In the genomic region with DNA sequence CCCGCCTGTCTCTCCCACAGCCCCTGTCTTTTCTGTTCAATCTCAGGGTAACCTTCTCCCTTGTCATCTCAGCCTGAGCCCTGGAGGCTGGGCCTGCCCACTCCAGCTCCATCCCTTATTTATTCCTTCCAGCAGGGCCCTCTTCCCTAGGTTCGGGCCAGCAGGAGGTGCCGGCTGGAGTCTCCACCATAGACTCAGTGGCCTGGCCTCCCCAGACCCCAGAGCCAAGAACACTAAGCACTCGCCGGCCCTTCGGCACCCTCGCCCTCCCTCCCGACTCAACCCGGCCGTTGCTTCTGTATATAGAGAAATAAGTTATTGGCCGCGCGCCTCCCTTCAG, we compare ENCODE assay signal across 9 cellular contexts. TPM values are rescaled to one million over a fixed set of nuclear protein-coding genes. Genes with fewer than 3 reads are reported as not detected.
DNase-seq lines count a peak whose midpoint lies in the region; ATAC-seq and TF ChIP-seq lines count a peak whose summit lies in the region.
"Had no signal": no experiment of that assay in that cellular context is flagged by ENCODE, and none has a peak within 500 bp of the region (broad histone marks: within the 10 kb centered on the region; RNA-seq: fewer than 3 reads in every experiment).

No MANE protein-coding gene starts in this region.

- intact Hi-C loops in activated T-helper 1 cell treated with anti-CD3 and anti-CD28 coated beads, Interleukin-12 subunit alpha, Interleukin-12 subunit beta, Interleukin-2, Interleukin-4 antibody, amounts not matched to agents 30 ng/mL and 10 ng/mL and 1 ng/mL, durations not matched to agents 14 hours and 24 hours and 36 hours (cut with micrococcal nuclease), result loop anchor here (1.0 to 5.0 kb wide), 7 partner anchors 45 to 555 kb away; partner anchors contain the start of genes B4GAT1, BANF1, BRMS1 and CCDC85B
- intact Hi-C loops in left ventricle myocardium superior (cut with micrococcal nuclease), result no loop called here

- no peaks in the 10 kb centered on the region for H3K9me3 Mint-ChIP-seq in activated T-helper 1 cell treated with anti-CD3 and anti-CD28 coated beads, Interleukin-12 subunit alpha, Interleukin-12 subunit beta, Interleukin-2, Interleukin-4 antibody, amounts not matched to agents 30 ng/mL and 10 ng/mL and 1 ng/mL, durations not matched to agents 14 hours and 24 hours and 36 hours

- H3K4me3 ChIP-seq in H7 (ENCODE audit: insufficient read depth, low read depth, low read length) (peak overlapping the region; percentile 67), skeletal muscle cell (ENCODE audit: low read depth, low read length) (peak overlapping the region; percentile 98)

- peak overlapping the region; percentile 85 for H3K27ac Mint-ChIP-seq in activated T-helper 1 cell treated with anti-CD3 and anti-CD28 coated beads, Interleukin-12 subunit alpha, Interleukin-12 subunit beta, Interleukin-2, Interleukin-4 antibody, amounts not matched to agents 30 ng/mL and 10 ng/mL and 1 ng/mL, durations not matched to agents 14 hours and 24 hours and 36 hours

- peaks cover 2% of the 10 kb centered on the region for H3K27me3 Mint-ChIP-seq in activated T-helper 1 cell treated with anti-CD3 and anti-CD28 coated beads, Interleukin-12 subunit alpha, Interleukin-12 subunit beta, Interleukin-2, Interleukin-4 antibody, amounts not matched to agents 30 ng/mL and 10 ng/mL and 1 ng/mL, durations not matched to agents 14 hours and 24 hours and 36 hours (ENCODE audit: insufficient read depth)

- H3K36me3 Mint-ChIP-seq in activated T-helper 1 cell treated with anti-CD3 and anti-CD28 coated beads, Interleukin-12 subunit alpha, Interleukin-12 subunit beta, Interleukin-2, Interleukin-4 antibody, amounts not matched to agents 30 ng/mL and 10 ng/mL and 1 ng/mL, durations not matched to agents 14 hours and 24 hours and 36 hours (ENCODE audit: low read depth), result peaks cover 25% of the 10 kb centered on the region

- H3K4me1 Mint-ChIP-seq in activated T-helper 1 cell treated with anti-CD3 and anti-CD28 coated beads, Interleukin-12 subunit alpha, Interleukin-12 subunit beta, Interleukin-2, Interleukin-4 antibody, amounts not matched to agents 30 ng/mL and 10 ng/mL and 1 ng/mL, durations not matched to agents 14 hours and 24 hours and 36 hours (ENCODE audit: low read depth), result peaks cover 35% of the 10 kb centered on the region

- H3K4me3 Mint-ChIP-seq in activated T-helper 1 cell treated with anti-CD3 and anti-CD28 coated beads, Interleukin-12 subunit alpha, Interleukin-12 subunit beta, Interleukin-2, Interleukin-4 antibody, amounts not matched to agents 30 ng/mL and 10 ng/mL and 1 ng/mL, durations not matched to agents 14 hours and 24 hours and 36 hours, result peak overlapping the region; percentile 76

- peak; percentile 1 for ATAC-seq in left ventricle myocardium superior
- ATAC-seq in omental fat pad (ENCODE audit: low FRiP score), result no peak
- ATAC-seq in HG02588 (IDR thresholded peaks at IDR 0.05; ENCODE audit: unreplicated experiment), result no peak

- no peaks in the 10 kb centered on the region for H3K27me3 ChIP-seq in H7 (ENCODE audit: control insufficient read depth, insufficient read depth, low read length)

- no peak for TF ChIP-seq CTCF in omental fat pad (IDR thresholded peaks at IDR 0.05)

- DNase-seq in H7 (no peak), left ventricle myocardium superior (no peak), skeletal muscle cell (ENCODE audit: low read depth) (no peak), H4 (ENCODE audit: low spot score) (no peak), retina (no peak), omental fat pad (ENCODE audit: low spot score) (no peak)
- DNase-seq in activated T-helper 1 cell treated with anti-CD3 and anti-CD28 coated beads, Interleukin-12 subunit alpha, Interleukin-12 subunit beta, Interleukin-2, Interleukin-4 antibody, amounts not matched to agents 30 ng/mL and 10 ng/mL and 1 ng/mL, durations not matched to agents 14 hours and 24 hours and 36 hours (ENCODE audit: low spot score), result no peak

- peaks cover 17% of the 10 kb centered on the region for H3K36me3 ChIP-seq in H7 (replicated peaks; ENCODE audit: control insufficient read depth, insufficient read depth, low read length)

RNA-seq across cellular contexts. Expression of gene RAB1B, which starts 1.4 kb away (rescaled TPM):
- 140 and 165 TPM in 2 replicates for total RNA-seq in H7 (2014; rRNA removed; shearing (Covaris generic))
- total RNA-seq in activated T-helper 1 cell treated with anti-CD3 and anti-CD28 coated beads, Interleukin-12 subunit alpha, Interleukin-12 subunit beta, Interleukin-2, Interleukin-4 antibody, amounts not matched to agents 30 ng/mL and 10 ng/mL and 1 ng/mL, durations not matched to agents 14 hours and 24 hours and 36 hours, result 123 and 124 TPM in 2 replicates
- total RNA-seq in left ventricle myocardium superior, result 123 TPM
- 98.6 and 111 TPM in 2 replicates for total RNA-seq in H4 (2014; rRNA removed; shearing (Covaris generic))
- total RNA-seq in omental fat pad, result 100 to 1,000 TPM in 1 of 4 donors, 10 to 100 TPM in 3; 74.0 to 107 (median 87.1) TPM

RNA-seq across cellular contexts. Expression of gene KLC2, which starts 9.5 kb away (rescaled TPM):
- total RNA-seq in H7 (2014; rRNA removed; shearing (Covaris generic)), result 21.5 and 28.1 TPM in 2 replicates
- total RNA-seq in activated T-helper 1 cell treated with anti-CD3 and anti-CD28 coated beads, Interleukin-12 subunit alpha, Interleukin-12 subunit beta, Interleukin-2, Interleukin-4 antibody, amounts not matched to agents 30 ng/mL and 10 ng/mL and 1 ng/mL, durations not matched to agents 14 hours and 24 hours and 36 hours, result 56.3 and 62.1 TPM in 2 replicates
- total RNA-seq in left ventricle myocardium superior, result 34.9 TPM
- 9.0 and 15.1 TPM in 2 replicates for total RNA-seq in H4 (2014; rRNA removed; shearing (Covaris generic))
- 10 to 100 TPM in 2 of 4 donors, 1 to 10 TPM in 2; 9.5 to 15.9 (median 11.9) TPM for total RNA-seq in omental fat pad

RNA-seq across cellular contexts. Expression of gene CNIH2, which starts 11.0 kb away (rescaled TPM):
- 3.5 and 12.0 TPM in 2 replicates for total RNA-seq in H7 (2014; rRNA removed; shearing (Covaris generic))
- total RNA-seq in activated T-helper 1 cell treated with anti-CD3 and anti-CD28 coated beads, Interleukin-12 subunit alpha, Interleukin-12 subunit beta, Interleukin-2, Interleukin-4 antibody, amounts not matched to agents 30 ng/mL and 10 ng/mL and 1 ng/mL, durations not matched to agents 14 hours and 24 hours and 36 hours, result 1.7 and 1.8 TPM in 2 replicates
- total RNA-seq in left ventricle myocardium superior, result not detected
- 8.4 and 10.8 TPM in 2 replicates for total RNA-seq in H4 (2014; rRNA removed; shearing (Covaris generic))
- total RNA-seq in omental fat pad, result not detected
- total RNA-seq: left cardiac atrium had no signal

RNA-seq across cellular contexts. Expression of gene YIF1A, which starts 21.9 kb away (rescaled TPM):
- 117 and 125 TPM in 2 replicates for total RNA-seq in H7 (2014; rRNA removed; shearing (Covaris generic))
- 125 and 127 TPM in 2 replicates for total RNA-seq in activated T-helper 1 cell treated with anti-CD3 and anti-CD28 coated beads, Interleukin-12 subunit alpha, Interleukin-12 subunit beta, Interleukin-2, Interleukin-4 antibody, amounts not matched to agents 30 ng/mL and 10 ng/mL and 1 ng/mL, durations not matched to agents 14 hours and 24 hours and 36 hours
- total RNA-seq in left ventricle myocardium superior (41.1 TPM), omental fat pad (100 to 1,000 TPM in 1 of 4 donors, 10 to 100 TPM in 3; 57.1 to 116 (median 63.4) TPM)
- 114 and 120 TPM in 2 replicates for total RNA-seq in H4 (2014; rRNA removed; shearing (Covaris generic))

RNA-seq across cellular contexts. Expression of gene TMEM151A, which starts 24.7 kb away (rescaled TPM):
- 0.42 and 0.85 TPM in 2 replicates for total RNA-seq in H7 (2014; rRNA removed; shearing (Covaris generic))
- not detected in 2 replicates for total RNA-seq in activated T-helper 1 cell treated with anti-CD3 and anti-CD28 coated beads, Interleukin-12 subunit alpha, Interleukin-12 subunit beta, Interleukin-2, Interleukin-4 antibody, amounts not matched to agents 30 ng/mL and 10 ng/mL and 1 ng/mL, durations not matched to agents 14 hours and 24 hours and 36 hours
- total RNA-seq in left ventricle myocardium superior (0.25 TPM), omental fat pad (10 to 100 TPM in 1 of 4 donors, 1 to 10 TPM in 2, not detected in 1; 1.6 to 14.8 (median 9.1) TPM)
- total RNA-seq in H4 (2014; rRNA removed; shearing (Covaris generic)), result 0.08 and 0.10 TPM in 2 replicates
